In the genomic region with DNA sequence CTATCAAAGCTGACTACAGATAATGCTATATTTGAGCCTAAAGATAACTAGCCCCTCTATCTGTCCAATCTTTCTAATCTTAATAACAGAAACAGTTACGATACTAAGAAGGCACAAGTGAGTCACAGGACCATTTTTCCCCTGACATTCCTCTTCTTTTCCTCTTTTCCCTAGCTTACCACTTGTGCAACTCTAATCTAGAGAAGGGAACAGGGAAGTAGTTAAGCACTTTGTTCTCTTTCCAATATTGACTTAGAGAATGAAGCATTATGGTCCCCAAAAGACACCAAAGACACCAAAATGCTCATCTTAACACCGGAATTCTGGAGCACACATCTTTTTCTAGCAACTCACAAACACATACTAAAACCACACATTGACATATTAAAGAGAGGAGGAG, we compare ENCODE assay signal across 1 cellular context.
TF ChIP-seq lines count a peak whose summit lies in the region.

No MANE protein-coding gene starts in this region.

TF ChIP-seq in HepG2, 621 proteins besides CTCF, POLR2A, EP300 and RAD21 (continued from another document):
- TF ChIP-seq, protein P1, sequence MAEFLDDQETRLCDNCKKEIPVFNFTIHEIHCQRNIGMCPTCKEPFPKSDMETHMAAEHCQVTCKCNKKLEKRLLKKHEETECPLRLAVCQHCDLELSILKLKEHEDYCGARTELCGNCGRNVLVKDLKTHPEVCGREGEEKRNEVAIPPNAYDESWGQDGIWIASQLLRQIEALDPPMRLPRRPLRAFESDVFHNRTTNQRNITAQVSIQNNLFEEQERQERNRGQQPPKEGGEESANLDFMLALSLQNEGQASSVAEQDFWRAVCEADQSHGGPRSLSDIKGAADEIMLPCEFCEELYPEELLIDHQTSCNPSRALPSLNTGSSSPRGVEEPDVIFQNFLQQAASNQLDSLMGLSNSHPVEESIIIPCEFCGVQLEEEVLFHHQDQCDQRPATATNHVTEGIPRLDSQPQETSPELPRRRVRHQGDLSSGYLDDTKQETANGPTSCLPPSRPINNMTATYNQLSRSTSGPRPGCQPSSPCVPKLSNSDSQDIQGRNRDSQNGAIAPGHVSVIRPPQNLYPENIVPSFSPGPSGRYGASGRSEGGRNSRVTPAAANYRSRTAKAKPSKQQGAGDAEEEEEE (CRISPR knock-in tag; IDR thresholded peaks at IDR 0.05; ENCODE audit: borderline replicate concordance), result no peak
- TF ChIP-seq TBX3 (IDR thresholded peaks at IDR 0.05; ENCODE audit: borderline replicate concordance), result 0 out of 2 replicates have a peak, but pooled peaks have one; percentile 38
- peak; percentile 74 for TF ChIP-seq SOX5 (CRISPR knock-in tag; IDR thresholded peaks at IDR 0.05; ENCODE audit: borderline replicate concordance)
- TF ChIP-seq, protein P2, sequence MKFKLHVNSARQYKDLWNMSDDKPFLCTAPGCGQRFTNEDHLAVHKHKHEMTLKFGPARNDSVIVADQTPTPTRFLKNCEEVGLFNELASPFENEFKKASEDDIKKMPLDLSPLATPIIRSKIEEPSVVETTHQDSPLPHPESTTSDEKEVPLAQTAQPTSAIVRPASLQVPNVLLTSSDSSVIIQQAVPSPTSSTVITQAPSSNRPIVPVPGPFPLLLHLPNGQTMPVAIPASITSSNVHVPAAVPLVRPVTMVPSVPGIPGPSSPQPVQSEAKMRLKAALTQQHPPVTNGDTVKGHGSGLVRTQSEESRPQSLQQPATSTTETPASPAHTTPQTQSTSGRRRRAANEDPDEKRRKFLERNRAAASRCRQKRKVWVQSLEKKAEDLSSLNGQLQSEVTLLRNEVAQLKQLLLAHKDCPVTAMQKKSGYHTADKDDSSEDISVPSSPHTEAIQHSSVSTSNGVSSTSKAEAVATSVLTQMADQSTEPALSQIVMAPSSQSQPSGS (CRISPR knock-in tag; IDR thresholded peaks at IDR 0.05), result no peak
- 0 out of 2 replicates have a peak, but pooled peaks have one; percentile 37 for TF ChIP-seq ISL2 (CRISPR knock-in tag; IDR thresholded peaks at IDR 0.05)
- TF ChIP-seq LCORL (IDR thresholded peaks at IDR 0.05), result peak; percentile 88
- no peak for TF ChIP-seq LCORL (CRISPR knock-in tag; IDR thresholded peaks at IDR 0.05)
- no peak for TF ChIP-seq BHLHE40 (IDR thresholded peaks at IDR 0.05; ENCODE audit: low read length)
- TF ChIP-seq ZFP41 (CRISPR knock-in tag; IDR thresholded peaks at IDR 0.05; ENCODE audit: borderline replicate concordance), result no peak
- TF ChIP-seq FOXP1 (IDR thresholded peaks at IDR 0.05), result no peak
- TF ChIP-seq FOXP1 (CRISPR knock-in tag; IDR thresholded peaks at IDR 0.05), result 0 out of 2 replicates have a peak, but pooled peaks have one; percentile 12
- TF ChIP-seq SOX13 (IDR thresholded peaks at IDR 0.05), result no peak
- TF ChIP-seq SOX13 (CRISPR knock-in tag; conservative IDR thresholded peaks at IDR 0.05 in 1 of 2, IDR thresholded peaks at IDR 0.05 in 1 of 2), result peak in 1 of 2 experiments; percentile 79; a peak in 2 of 4 replicates
- TF ChIP-seq, protein P3, sequence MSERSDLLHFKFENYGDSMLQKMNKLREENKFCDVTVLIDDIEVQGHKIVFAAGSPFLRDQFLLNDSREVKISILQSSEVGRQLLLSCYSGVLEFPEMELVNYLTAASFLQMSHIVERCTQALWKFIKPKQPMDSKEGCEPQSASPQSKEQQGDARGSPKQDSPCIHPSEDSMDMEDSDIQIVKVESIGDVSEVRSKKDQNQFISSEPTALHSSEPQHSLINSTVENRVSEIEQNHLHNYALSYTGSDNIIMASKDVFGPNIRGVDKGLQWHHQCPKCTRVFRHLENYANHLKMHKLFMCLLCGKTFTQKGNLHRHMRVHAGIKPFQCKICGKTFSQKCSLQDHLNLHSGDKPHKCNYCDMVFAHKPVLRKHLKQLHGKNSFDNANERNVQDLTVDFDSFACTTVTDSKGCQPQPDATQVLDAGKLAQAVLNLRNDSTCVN (CRISPR knock-in tag; IDR thresholded peaks at IDR 0.05; ENCODE audit: borderline replicate concordance), result peak; percentile 74; the same call in 1 of the 2 replicates
- peak; percentile 15; the same call in 1 of the 2 replicates for TF ChIP-seq RXRB (CRISPR knock-in tag; IDR thresholded peaks at IDR 0.05; ENCODE audit: borderline replicate concordance)
- TF ChIP-seq SSRP1 (CRISPR knock-in tag; IDR thresholded peaks at IDR 0.05), result 0 out of 2 replicates have a peak, but pooled peaks have one; percentile 45
- peak; percentile 57 for TF ChIP-seq FOSL2 (CRISPR knock-in tag; IDR thresholded peaks at IDR 0.05)
- TF ChIP-seq SAP130 (CRISPR knock-in tag; IDR thresholded peaks at IDR 0.05; ENCODE audit: low read depth), result peak; percentile 58
- TF ChIP-seq FOXA1 (IDR thresholded peaks at IDR 0.05), result 0 out of 2 replicates have a peak, but pooled peaks have one; percentile 17
- TF ChIP-seq FOXA1 (CRISPR knock-in tag; IDR thresholded peaks at IDR 0.05), result peak; percentile 54
- 0 out of 2 replicates have a peak, but pooled peaks have one; percentile 29 for TF ChIP-seq ELF1 (CRISPR knock-in tag; IDR thresholded peaks at IDR 0.05)
- TF ChIP-seq TCF7 (IDR thresholded peaks at IDR 0.05; ENCODE audit: low read depth), result peak; percentile 82
- TF ChIP-seq, protein P4, sequence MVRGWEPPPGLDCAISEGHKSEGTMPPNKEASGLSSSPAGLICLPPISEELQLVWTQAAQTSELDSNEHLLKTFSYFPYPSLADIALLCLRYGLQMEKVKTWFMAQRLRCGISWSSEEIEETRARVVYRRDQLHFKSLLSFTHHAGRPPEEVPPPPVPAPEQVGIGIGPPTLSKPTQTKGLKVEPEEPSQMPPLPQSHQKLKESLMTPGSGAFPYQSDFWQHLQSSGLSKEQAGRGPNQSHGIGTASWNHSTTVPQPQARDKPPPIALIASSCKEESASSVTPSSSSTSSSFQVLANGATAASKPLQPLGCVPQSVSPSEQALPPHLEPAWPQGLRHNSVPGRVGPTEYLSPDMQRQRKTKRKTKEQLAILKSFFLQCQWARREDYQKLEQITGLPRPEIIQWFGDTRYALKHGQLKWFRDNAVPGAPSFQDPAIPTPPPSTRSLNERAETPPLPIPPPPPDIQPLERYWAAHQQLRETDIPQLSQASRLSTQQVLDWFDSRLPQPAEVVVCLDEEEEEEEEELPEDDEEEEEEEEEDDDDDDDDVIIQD (CRISPR knock-in tag; IDR thresholded peaks at IDR 0.05; ENCODE audit: low read depth), result 0 out of 2 replicates have a peak, but pooled peaks have one; percentile 26
- peak; percentile 72 for TF ChIP-seq NCOA2 (CRISPR knock-in tag; IDR thresholded peaks at IDR 0.05)
